In the genomic region with DNA sequence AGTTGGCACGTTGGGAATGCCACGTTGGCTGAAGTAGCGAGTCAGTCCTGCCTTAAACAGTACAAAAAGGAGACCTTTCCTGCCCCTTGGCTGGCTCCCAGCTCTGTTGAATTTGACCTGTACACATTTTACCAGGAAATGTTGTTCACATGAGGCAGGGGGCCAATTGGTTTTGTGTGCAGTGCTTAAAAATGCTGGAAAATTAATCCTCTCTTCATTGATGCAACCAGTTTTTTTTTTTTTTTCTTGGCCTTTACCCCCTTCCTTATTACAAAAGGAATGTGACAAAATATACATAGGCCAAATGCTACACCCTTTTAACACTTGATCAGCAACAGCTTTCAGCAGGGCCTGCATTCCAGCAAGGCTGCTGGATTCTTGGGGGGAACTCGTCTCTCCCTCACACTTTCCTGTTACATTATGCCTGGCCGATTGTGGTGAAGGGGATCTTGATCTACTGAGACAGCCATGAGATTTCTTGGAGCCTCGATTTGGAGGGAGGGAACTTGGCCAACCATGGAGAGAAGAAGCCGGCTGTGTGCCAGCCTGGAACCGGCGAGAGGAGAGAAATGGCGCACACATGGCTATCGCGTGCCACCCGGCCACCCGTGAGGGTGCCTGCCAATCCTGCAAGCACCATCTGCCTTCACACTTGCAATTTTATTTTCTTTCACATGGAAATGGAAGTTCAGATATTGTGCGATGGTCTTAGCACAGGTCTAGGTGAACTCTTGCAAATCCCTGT, we compare ENCODE assay signal across 10 cellular contexts.
DNase-seq lines count a peak whose midpoint lies in the region; ATAC-seq, FAIRE-seq and TF ChIP-seq lines count a peak whose summit lies in the region.
"Had no signal": no experiment of that assay in that cellular context is flagged by ENCODE, and none has a peak within 500 bp of the region (broad histone marks: within the 10 kb centered on the region; RNA-seq: fewer than 3 reads in every experiment).

No MANE protein-coding gene starts in this region.

- peak overlapping the region; percentile 36 to 74 for H3K27ac ChIP-seq in kidney (ENCODE audit: low read depth in 2 of 2, low read length in 2 of 2)
- H3K27ac ChIP-seq in gastrocnemius medialis, result peak overlapping the region in 3 of 4 donors; percentile 7 to 51 (median 19)

- no peaks in the 10 kb centered on the region for H3K27me3 Mint-ChIP-seq in brain
- H3K27me3 Mint-ChIP-seq: activated T-helper 17 cell treated with anti-CD3 and anti-CD28 coated beads, Interleukin-2, amount 50 U/mL, for 72 hours had no signal

- H3K9ac ChIP-seq in kidney (ENCODE audit: low read length in 2 of 2), result peak overlapping the region in 1 of 2 donors; percentile 16

- ATAC-seq in gastrocnemius medialis (peak in 1 of 2 donors; percentile 31), HG02678 (IDR thresholded peaks at IDR 0.05; ENCODE audit: unreplicated experiment) (no peak), HG02642 (IDR thresholded peaks at IDR 0.05; ENCODE audit: poor library complexity, unreplicated experiment) (no peak)
- ATAC-seq in stimulated activated effector memory CD8-positive, alpha-beta T cell treated with anti-CD3 and anti-CD28 coated beads, Interleukin-12 subunit alpha, Interleukin-12 subunit beta, amount 100 ng/mL, for 72 hours, result no peak
- ATAC-seq: activated T-helper 17 cell treated with anti-CD3 and anti-CD28 coated beads, Interleukin-2, amount 50 U/mL, for 72 hours had no signal

- no peaks in the 10 kb centered on the region for H3K27me3 ChIP-seq in gastrocnemius medialis

- no peak for FAIRE-seq in kidney (lab: Jason Lieb, UNC)

- H3K27ac Mint-ChIP-seq in brain, result peak overlapping the region; percentile 51 to 92 (median 87)
- H3K27ac Mint-ChIP-seq in stimulated activated effector memory CD8-positive, alpha-beta T cell treated with anti-CD3 and anti-CD28 coated beads, Interleukin-12 subunit alpha, Interleukin-12 subunit beta, amount 100 ng/mL, for 72 hours, result no peak overlapping the region
- H3K27ac Mint-ChIP-seq: activated T-helper 17 cell treated with anti-CD3 and anti-CD28 coated beads, Interleukin-2, amount 50 U/mL, for 72 hours had no signal

- no peak for TF ChIP-seq CTCF in brain (conservative IDR thresholded peaks at IDR 0.05)
- no peak for TF ChIP-seq CTCF in kidney (IDR thresholded peaks at IDR 0.05; ENCODE audit: borderline replicate concordance, extremely low read depth, insufficient read depth)
- no peak for TF ChIP-seq CTCF in gastrocnemius medialis (IDR thresholded peaks at IDR 0.05 in 4 of 5, conservative IDR thresholded peaks at IDR 0.05 in 1 of 5)

- H3K4me3 Mint-ChIP-seq in brain, result peak overlapping the region in 2 of 5 experiments; percentile 30 to 42
- H3K4me3 Mint-ChIP-seq in stimulated activated effector memory CD8-positive, alpha-beta T cell treated with anti-CD3 and anti-CD28 coated beads, Interleukin-12 subunit alpha, Interleukin-12 subunit beta, amount 100 ng/mL, for 72 hours, result no peak overlapping the region
- H3K4me3 Mint-ChIP-seq: activated T-helper 17 cell treated with anti-CD3 and anti-CD28 coated beads, Interleukin-2, amount 50 U/mL, for 72 hours had no signal

- H3K9me3 Mint-ChIP-seq in brain, result peaks cover 0 to 2% (median 0%) of the 10 kb centered on the region in 5 experiments
- H3K9me3 Mint-ChIP-seq in stimulated activated effector memory CD8-positive, alpha-beta T cell treated with anti-CD3 and anti-CD28 coated beads, Interleukin-12 subunit alpha, Interleukin-12 subunit beta, amount 100 ng/mL, for 72 hours, result no peaks in the 10 kb centered on the region
- H3K9me3 Mint-ChIP-seq: activated T-helper 17 cell treated with anti-CD3 and anti-CD28 coated beads, Interleukin-2, amount 50 U/mL, for 72 hours had no signal

- H3K36me3 ChIP-seq in kidney (ENCODE audit: control insufficient read depth in 1 of 2, insufficient read depth in 2 of 2, low read length in 2 of 2) (peaks cover 14 to 37% of the 10 kb centered on the region in 2 donors), gastrocnemius medialis (no peaks in the 10 kb centered on the region)

- in situ Hi-C loops in gastrocnemius medialis (cut with MboI; ENCODE audit: low sequenced_read_pairs in 4 of 4), result no loop called here

- H3K4me1 ChIP-seq in kidney (ENCODE audit: control insufficient read depth in 1 of 2, insufficient read depth in 1 of 2, low read depth in 1 of 2, low read length in 2 of 2) (peaks cover 17 to 33% of the 10 kb centered on the region in 2 donors), gastrocnemius medialis (peaks cover 5 to 12% of the 10 kb centered on the region in 2 donors)

- peaks cover 54% of the 10 kb centered on the region for H3K36me3 Mint-ChIP-seq in brain
- peaks cover 7% of the 10 kb centered on the region for H3K36me3 Mint-ChIP-seq in stimulated activated effector memory CD8-positive, alpha-beta T cell treated with anti-CD3 and anti-CD28 coated beads, Interleukin-12 subunit alpha, Interleukin-12 subunit beta, amount 100 ng/mL, for 72 hours

- peaks cover 15% of the 10 kb centered on the region for H3K4me1 Mint-ChIP-seq in brain
- H3K4me1 Mint-ChIP-seq in stimulated activated effector memory CD8-positive, alpha-beta T cell treated with anti-CD3 and anti-CD28 coated beads, Interleukin-12 subunit alpha, Interleukin-12 subunit beta, amount 100 ng/mL, for 72 hours, result peaks cover 30% of the 10 kb centered on the region

- no peak for TF ChIP-seq POLR2A in gastrocnemius medialis (IDR thresholded peaks at IDR 0.05)

- H3K9me3 ChIP-seq in kidney (ENCODE audit: control insufficient read depth in 1 of 2, low read length in 2 of 2) (no peaks in the 10 kb centered on the region), gastrocnemius medialis (no peaks in the 10 kb centered on the region)

- DNase-seq in EH (ENCODE audit: low read depth) (peak; percentile 23), kidney (peak; percentile 86), gastrocnemius medialis (no peak)
- DNase-seq in stimulated activated effector memory CD8-positive, alpha-beta T cell treated with anti-CD3 and anti-CD28 coated beads, Interleukin-12 subunit alpha, Interleukin-12 subunit beta, amount 100 ng/mL, for 72 hours (ENCODE audit: low spot score in 2 of 2), result no peak
- no peak for DNase-seq in stimulated activated CD4-positive, alpha-beta T cell treated with anti-CD3 and anti-CD28 coated beads, Interleukin-12 subunit alpha, Interleukin-12 subunit beta, amount 100 ng/mL, for 4 hours
- DNase-seq: DND-41 had no signal

- H3K4me3 ChIP-seq in kidney (ENCODE audit: low read length in 2 of 2), result no peak overlapping the region
- H3K4me3 ChIP-seq in gastrocnemius medialis, result no peak overlapping the region

- intact Hi-C loops in kidney (cut with DNase I) (no loop called here), gastrocnemius medialis (cut with DNase I; ENCODE audit: low total_unique reads) (no loop called here)

Comparison
In these comparisons a context has a peak if more than half of its experiments do, and no peak if none do; other contexts are left out.
1. DNase-seq: peak in EH (single experiment) and kidney (single experiment); none in gastrocnemius medialis (0 of 2), stimulated activated effector memory CD8-positive, alpha-beta T cell treated with anti-CD3 and anti-CD28 coated beads, Interleukin-12 subunit alpha, Interleukin-12 subunit beta, amount 100 ng/mL, for 72 hours (0 of 2) and stimulated activated CD4-positive, alpha-beta T cell treated with anti-CD3 and anti-CD28 coated beads, Interleukin-12 subunit alpha, Interleukin-12 subunit beta, amount 100 ng/mL, for 4 hours (single experiment).